1 cellular context compared by ENCODE assay signal in genomic region chr3:111895079-111895478, GRCh38.
TF ChIP-seq lines count a peak whose summit lies in the region.

No MANE protein-coding gene starts in this region.

TF ChIP-seq in GM12878, 131 proteins besides CTCF, POLR2A, EP300 and RAD21 (continued from another document):
- TF ChIP-seq CREM (IDR thresholded peaks at IDR 0.05; ENCODE audit: low read depth) (no peak), BMI1 (IDR thresholded peaks at IDR 0.05; ENCODE audit: borderline replicate concordance) (no peak)
